13 cellular contexts compared by ENCODE assay signal in the genomic region with DNA sequence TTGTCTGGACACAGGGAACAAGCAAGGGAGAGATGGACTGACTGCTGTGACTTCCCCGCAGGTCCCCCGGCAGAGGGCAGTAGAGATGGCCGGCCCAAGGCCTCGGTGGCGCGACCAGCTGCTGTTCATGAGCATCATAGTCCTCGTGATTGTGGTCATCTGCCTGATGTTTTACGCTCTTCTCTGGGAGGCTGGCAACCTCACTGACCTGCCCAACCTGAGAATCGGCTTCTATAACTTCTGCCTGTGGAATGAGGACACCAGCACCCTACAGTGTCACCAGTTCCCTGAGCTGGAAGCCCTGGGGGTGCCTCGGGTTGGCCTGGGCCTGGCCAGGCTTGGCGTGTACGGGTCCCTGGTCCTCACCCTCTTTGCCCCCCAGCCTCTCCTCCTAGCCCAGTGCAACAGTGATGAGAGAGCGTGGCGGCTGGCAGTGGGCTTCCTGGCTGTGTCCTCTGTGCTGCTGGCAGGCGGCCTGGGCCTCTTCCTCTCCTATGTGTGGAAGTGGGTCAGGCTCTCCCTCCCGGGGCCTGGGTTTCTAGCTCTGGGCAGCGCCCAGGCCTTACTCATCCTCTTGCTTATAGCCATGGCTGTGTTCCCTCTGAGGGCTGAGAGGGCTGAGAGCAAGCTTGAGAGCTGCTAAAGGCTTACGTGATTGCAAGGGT. TPM values are rescaled to one million over a fixed set of nuclear protein-coding genes. Genes with fewer than 3 reads are reported as not detected.
DNase-seq lines count a peak whose midpoint lies in the region; ATAC-seq, FAIRE-seq and TF ChIP-seq lines count a peak whose summit lies in the region.
"Had no signal": no experiment of that assay in that cellular context is flagged by ENCODE, and none has a peak within 500 bp of the region (broad histone marks: within the 10 kb centered on the region; RNA-seq: fewer than 3 reads in every experiment).

No MANE protein-coding gene starts in this region.

- no peak for FAIRE-seq in GM12878 (lab: Jason Lieb, UNC)
- FAIRE-seq: small intestine had no signal

- intact Hi-C loops in GM12878 (cut with micrococcal nuclease; ENCODE audit: unreplicated experiment): no loop called here
- intact Hi-C loops in vagina (cut with DNase I): loop anchor here (10.0 kb wide), 1 partner anchor 480 kb away; no protein-coding TSS in a partner anchor

- TF ChIP-seq CTCF in GM12878 (IDR thresholded peaks at IDR 0.05 in 2 of 3, conservative IDR thresholded peaks at IDR 0.05 in 1 of 3; ENCODE audit: control insufficient read depth in 2 of 3, extremely low read depth in 1 of 3, insufficient read depth in 1 of 3, low read depth in 3 of 3, low read length in 3 of 3) (no peak), liver (IDR thresholded peaks at IDR 0.05; ENCODE audit: low read depth, low read length, missing input control) (peak; percentile 9), vagina (IDR thresholded peaks at IDR 0.05) (no peak), progenitor cell of endocrine pancreas (IDR thresholded peaks at IDR 0.05; ENCODE audit: unreplicated experiment) (no peak)

- peak; percentile 73 for TF ChIP-seq POLR2A in GM12878 (IDR thresholded peaks at IDR 0.05; ENCODE audit: low read depth, low read length)
- TF ChIP-seq POLR2A in vagina (IDR thresholded peaks at IDR 0.05): no peak

- CTCF ChIA-PET in GM12878 (lab: Yijun Ruan, JAX): interaction anchor here (1.0 to 1.8 kb wide), 4 partner anchors 16 to 213 kb away, joined by 3 to 6 read pairs (median 4); partner anchors contain the start of genes AGBL3 and TMEM140

- H2AFZ ChIP-seq in GM12878 (ENCODE audit: control insufficient read depth, low read depth, low read length): no peak overlapping the region

- POLR2A ChIA-PET in GM12878 (lab: Charles Lee): interaction anchor here (1.0 to 15.9 kb wide), 3 partner anchors 17 to 172 kb away, joined by 3 to 169 read pairs (median 3); partner anchors contain the start of gene TMEM140

- no peak overlapping the region for H3K4me3 Mint-ChIP-seq in stimulated activated naive CD8-positive, alpha-beta T cell treated with anti-CD3 and anti-CD28 coated beads, Interleukin-15, Interleukin-2, amounts not matched to agents 100 ng/mL and 50 ng/mL, for 24 hours
- no peak overlapping the region for H3K4me3 Mint-ChIP-seq in progenitor cell of endocrine pancreas (ENCODE audit: low read depth)
- H3K4me3 Mint-ChIP-seq: HFFc6 had no signal

- H3K9me3 Mint-ChIP-seq in stimulated activated naive CD8-positive, alpha-beta T cell treated with anti-CD3 and anti-CD28 coated beads, Interleukin-15, Interleukin-2, amounts not matched to agents 100 ng/mL and 50 ng/mL, for 24 hours: peaks cover 10% of the 10 kb centered on the region
- peaks cover 7% of the 10 kb centered on the region for H3K9me3 Mint-ChIP-seq in progenitor cell of endocrine pancreas (ENCODE audit: low read depth)
- H3K9me3 Mint-ChIP-seq: HFFc6 had no signal

- H3K27me3 Mint-ChIP-seq in stimulated activated naive CD8-positive, alpha-beta T cell treated with anti-CD3 and anti-CD28 coated beads, Interleukin-15, Interleukin-2, amounts not matched to agents 100 ng/mL and 50 ng/mL, for 24 hours: no peaks in the 10 kb centered on the region
- no peaks in the 10 kb centered on the region for H3K27me3 Mint-ChIP-seq in progenitor cell of endocrine pancreas

- H3K36me3 ChIP-seq in GM12878 (ENCODE audit: control insufficient read depth in 2 of 2, insufficient read depth in 2 of 2, low read length in 1 of 2) (peaks cover 37 to 41% of the 10 kb centered on the region in 2 experiments), liver (ENCODE audit: control insufficient read depth in 4 of 4, insufficient read depth in 3 of 4, low read depth in 1 of 4, low read length in 3 of 4) (peaks cover 3 to 24% (median 10%) of the 10 kb centered on the region in 4 donors), vagina (peaks cover 0 to 10% of the 10 kb centered on the region in 2 donors)

- BruUV-seq in GM12878 (replicated peaks; lab: Mats Ljungman, UMichigan): no TSS peak

- WGBS in GM12878 (ENCODE audit: insufficient coverage, insufficient replicate concordance, low lambda C conversion rate, missing lambda C conversion rate): 93% methylated on average over 18 of the region's 18 CpGs
- WGBS in liver: 78% methylated on average over 18 of the region's 18 CpGs

- H3K79me2 ChIP-seq in GM12878 (ENCODE audit: control insufficient read depth, insufficient read depth, low read length): peaks cover 44% of the 10 kb centered on the region

- peaks cover 35% of the 10 kb centered on the region for H3K4me1 ChIP-seq in GM12878 (ENCODE audit: control insufficient read depth, insufficient read depth, low read length)
- peaks cover 5 to 45% (median 28%) of the 10 kb centered on the region in 4 donors for H3K4me1 ChIP-seq in liver (ENCODE audit: control insufficient read depth in 4 of 4, insufficient read depth in 4 of 4, low read length in 3 of 4)
- peaks cover 44% of the 10 kb centered on the region for H3K4me1 ChIP-seq in vagina

- H3K9ac ChIP-seq in GM12878 (ENCODE audit: control insufficient read depth, insufficient read depth, low read length) (no peak overlapping the region), liver (ENCODE audit: low read depth in 1 of 2, low read length in 2 of 2) (no peak overlapping the region)

- in situ Hi-C loops in GM12878 (cut with MboI): loop anchor here (5.0 to 10.0 kb wide), 2 partner anchors 172 to 520 kb away; partner anchors contain the start of gene BPGM

- DNase-seq in stimulated activated naive CD8-positive, alpha-beta T cell treated with anti-CD3 and anti-CD28 coated beads, Interleukin-15, Interleukin-2, amounts not matched to agents 100 U/mL and 50 U/mL, for 24 hours: no peak
- no peak for DNase-seq in GM12878 (ENCODE audit: low read depth, low spot score)
- no peak for DNase-seq in vagina (ENCODE audit: extremely low spot score in 2 of 2)
- no peak for DNase-seq in H4 (ENCODE audit: low spot score)
- no peak for DNase-seq in SHP77 (lab: John Stamatoyannopoulos, UW)
- DNase-seq in progenitor cell of endocrine pancreas (ENCODE audit: low spot score, unreplicated experiment): no peak
- DNase-seq: HFFc6, NCI-H2107, small intestine had no signal

- no peak overlapping the region for H3K27ac ChIP-seq in GM12878 (ENCODE audit: control insufficient read depth, insufficient read depth)
- peak overlapping the region; percentile 16 to 69 for H3K27ac ChIP-seq in liver (ENCODE audit: low read depth in 1 of 2, low read length in 2 of 2)
- peak overlapping the region; percentile 42 for H3K27ac ChIP-seq in vagina
- H3K27ac ChIP-seq: HL-60, SK-N-MC had no signal

- ATAC-seq in stimulated activated naive CD8-positive, alpha-beta T cell treated with anti-CD3 and anti-CD28 coated beads, Interleukin-15, Interleukin-2, amounts not matched to agents 100 U/mL and 50 U/mL, for 24 hours: no peak
- ATAC-seq in GM12878: no peak

- H4K20me1 ChIP-seq in GM12878 (ENCODE audit: control insufficient read depth, insufficient read depth): no peaks in the 10 kb centered on the region; the same call in 1 of the 2 replicates

- SMC1A ChIA-PET in GM12878 (lab: Charles Lee; ENCODE audit: uncharacterized antibody, unreplicated experiment): interaction anchor here (0.6 to 13.1 kb wide), 4 partner anchors 17 to 179 kb away, joined by 3 to 158 read pairs (median 6); partner anchors contain the start of gene TMEM140

- TF ChIP-seq RAD21 in GM12878 (IDR thresholded peaks at IDR 0.05; ENCODE audit: insufficient read depth, low read depth, low read length) (no peak), liver (IDR thresholded peaks at IDR 0.05) (no peak)

- peaks cover 91% of the 10 kb centered on the region for H3K36me3 Mint-ChIP-seq in stimulated activated naive CD8-positive, alpha-beta T cell treated with anti-CD3 and anti-CD28 coated beads, Interleukin-15, Interleukin-2, amounts not matched to agents 100 ng/mL and 50 ng/mL, for 24 hours (ENCODE audit: low read depth)
- peaks cover 44% of the 10 kb centered on the region for H3K36me3 Mint-ChIP-seq in progenitor cell of endocrine pancreas (ENCODE audit: insufficient read depth)

- H3K4me3 ChIP-seq in GM12878 (no peak overlapping the region), liver (ENCODE audit: low read depth in 1 of 3, low read length in 3 of 3) (no peak overlapping the region), vagina (no peak overlapping the region)
- H3K4me3 ChIP-seq: SK-N-MC had no signal

- H3K27ac Mint-ChIP-seq in stimulated activated naive CD8-positive, alpha-beta T cell treated with anti-CD3 and anti-CD28 coated beads, Interleukin-15, Interleukin-2, amounts not matched to agents 100 ng/mL and 50 ng/mL, for 24 hours: peak overlapping the region; percentile 65
- H3K27ac Mint-ChIP-seq in progenitor cell of endocrine pancreas: no peak overlapping the region
- H3K27ac Mint-ChIP-seq: HFFc6 had no signal

- no peak overlapping the region for H3K4me2 ChIP-seq in GM12878 (ENCODE audit: control insufficient read depth, insufficient read depth)

- H3K4me1 Mint-ChIP-seq in stimulated activated naive CD8-positive, alpha-beta T cell treated with anti-CD3 and anti-CD28 coated beads, Interleukin-15, Interleukin-2, amounts not matched to agents 100 ng/mL and 50 ng/mL, for 24 hours (ENCODE audit: low read depth): peaks cover 75% of the 10 kb centered on the region
- peaks cover 32% of the 10 kb centered on the region for H3K4me1 Mint-ChIP-seq in progenitor cell of endocrine pancreas (ENCODE audit: low read depth)

- peaks cover 7% of the 10 kb centered on the region for H3K9me3 ChIP-seq in GM12878 (replicated peaks; ENCODE audit: control insufficient read depth, insufficient read depth, low read length)
- no peaks in the 10 kb centered on the region for H3K9me3 ChIP-seq in liver (ENCODE audit: control insufficient read depth in 4 of 4, low read length in 3 of 4)
- no peaks in the 10 kb centered on the region for H3K9me3 ChIP-seq in vagina

- no peak for TF ChIP-seq EP300 in GM12878 (IDR thresholded peaks at IDR 0.05; ENCODE audit: borderline replicate concordance in 1 of 2, control insufficient read depth in 1 of 2, low read depth in 2 of 2, low read length in 2 of 2)

- RAD21 ChIA-PET in GM12878 (lab: Charles Lee; ENCODE audit: unreplicated experiment): interaction anchor here (0.6 to 9.0 kb wide), 7 partner anchors 11 to 201 kb away, joined by 3 to 84 read pairs (median 7); partner anchors contain the start of genes AGBL3 and TMEM140

- H3K27me3 ChIP-seq in GM12878 (replicated peaks in 1 of 2; ENCODE audit: control insufficient read depth in 2 of 2, insufficient read depth in 2 of 2, low read length in 1 of 2): no peaks in the 10 kb centered on the region
- no peaks in the 10 kb centered on the region for H3K27me3 ChIP-seq in liver (ENCODE audit: control insufficient read depth in 4 of 4, insufficient read depth in 4 of 4, low read length in 3 of 4)
- H3K27me3 ChIP-seq in vagina: no peaks in the 10 kb centered on the region

RNA-seq across cellular contexts. Expression of gene CYREN, which starts 6.0 kb away (rescaled TPM):
- 111 and 122 TPM in 2 replicates for total RNA-seq in GM12878 (2013; cell fraction: nucleolus; rRNA removed)
- total RNA-seq in GM12878 (2014; rRNA removed): 61.3 and 61.5 TPM in 2 replicates
- total RNA-seq in GM12878 (2014; rRNA removed; fragmentation: Illumina TruSeq; extraction: Trizol): 48.3 and 50.8 TPM in 2 replicates
- 55.3 and 58.0 TPM in 2 replicates for total RNA-seq in GM12878 (2021)
- 30.9 TPM for polyA plus RNA-seq in GM12878 (2011; ENCODE audit: low read depth)
- polyA plus RNA-seq in GM12878 (2011; rRNA removed): 64.3 and 64.5 TPM in 2 replicates
- polyA plus RNA-seq in GM12878 (2011; cell fraction: cytosol; rRNA removed): 66.1 and 70.1 TPM in 2 replicates
- polyA plus RNA-seq in GM12878 (2011; cell fraction: nucleus; rRNA removed): 56.5 and 56.8 TPM in 2 replicates
- 44.2 and 50.8 TPM in 2 replicates for polyA plus RNA-seq in GM12878 (2012)
- 42.5 and 46.0 TPM in 2 replicates for polyA plus RNA-seq in GM12878 (2014; fragmentation: Illumina TruSeq; extraction: Trizol)
- polyA plus RNA-seq in GM12878 (2014; fragmentation: Nextera tagmentation; extraction: Ambion mirVana): 10 to 100 TPM in 1 of 2 experiments, 1 to 10 TPM in 1; 8.7 to 12.9 TPM
- 49.6 and 54.6 TPM in 2 replicates for polyA plus RNA-seq in GM12878 (2014; rRNA removed)
- 10 to 100 TPM; 56.7 to 57.7 TPM for polyA plus RNA-seq in GM12878 (2016; fragmentation: Nextera tagmentation; extraction: Ambion mirVana)
- polyA minus RNA-seq in GM12878 (2011; rRNA and poly(A)+ RNA removed): 66.1 and 105 TPM in 2 replicates
- 22.8 and 23.1 TPM in 2 replicates for polyA minus RNA-seq in GM12878 (2011; cell fraction: cytosol; rRNA and poly(A)+ RNA removed)
- polyA minus RNA-seq in GM12878 (2011; cell fraction: nucleus; rRNA and poly(A)+ RNA removed): 65.0 and 93.4 TPM in 2 replicates
- 10 to 100 TPM; 18.1 to 20.3 TPM for total RNA-seq in liver
- 10 to 100 TPM; 13.2 to 14.0 TPM for polyA plus RNA-seq in liver
- 33.4 TPM for total RNA-seq in vagina
- 69.1 and 72.1 TPM in 2 replicates for total RNA-seq in H4 (2014; rRNA removed; shearing (Covaris generic))
- total RNA-seq in progenitor cell of endocrine pancreas: 73.8 and 76.1 TPM in 2 replicates

RNA-seq across cellular contexts. Expression of gene TMEM140, which starts 16.6 kb away (rescaled TPM):
- 69.2 and 83.7 TPM in 2 replicates for total RNA-seq in GM12878 (2013; cell fraction: nucleolus; rRNA removed)
- total RNA-seq in GM12878 (2014; rRNA removed): 2.4 and 2.9 TPM in 2 replicates
- 3.3 and 4.3 TPM in 2 replicates for total RNA-seq in GM12878 (2014; rRNA removed; fragmentation: Illumina TruSeq; extraction: Trizol)
- 3.0 and 5.2 TPM in 2 replicates for total RNA-seq in GM12878 (2021)
- polyA plus RNA-seq in GM12878 (2011; ENCODE audit: low read depth): 18.1 TPM
- polyA plus RNA-seq in GM12878 (2011; rRNA removed): 16.7 and 20.7 TPM in 2 replicates
- 18.6 and 18.9 TPM in 2 replicates for polyA plus RNA-seq in GM12878 (2011; cell fraction: cytosol; rRNA removed)
- polyA plus RNA-seq in GM12878 (2011; cell fraction: nucleus; rRNA removed): 12.3 and 14.9 TPM in 2 replicates
- 25.4 and 32.2 TPM in 2 replicates for polyA plus RNA-seq in GM12878 (2012)
- polyA plus RNA-seq in GM12878 (2014; fragmentation: Illumina TruSeq; extraction: Trizol): 3.2 and 3.7 TPM in 2 replicates
- 1 to 10 TPM in 1 of 2 experiments, under 1 TPM in 1; 0.85 to 1.1 TPM for polyA plus RNA-seq in GM12878 (2014; fragmentation: Nextera tagmentation; extraction: Ambion mirVana)
- polyA plus RNA-seq in GM12878 (2014; rRNA removed): 3.1 and 3.3 TPM in 2 replicates
- polyA plus RNA-seq in GM12878 (2016; fragmentation: Nextera tagmentation; extraction: Ambion mirVana): 10 to 100 TPM; 11.2 to 12.4 TPM
- 21.2 and 24.0 TPM in 2 replicates for polyA minus RNA-seq in GM12878 (2011; rRNA and poly(A)+ RNA removed)
- polyA minus RNA-seq in GM12878 (2011; cell fraction: cytosol; rRNA and poly(A)+ RNA removed): 6.5 and 8.0 TPM in 2 replicates
- 20.4 and 28.7 TPM in 2 replicates for polyA minus RNA-seq in GM12878 (2011; cell fraction: nucleus; rRNA and poly(A)+ RNA removed)
- 10 to 100 TPM; 22.3 to 34.3 TPM for total RNA-seq in liver
- 10 to 100 TPM; 22.6 to 29.3 TPM for polyA plus RNA-seq in liver
- total RNA-seq in vagina: 20.4 TPM
- 18.6 and 27.3 TPM in 2 replicates for total RNA-seq in H4 (2014; rRNA removed; shearing (Covaris generic))
- 0.14 TPM in 1 of 2 replicates, not detected in the other for total RNA-seq in progenitor cell of endocrine pancreas

RNA-seq across cellular contexts. Expression of gene WDR91, which starts 46.8 kb away (rescaled TPM):
- total RNA-seq in GM12878 (2013; cell fraction: nucleolus; rRNA removed): 127 and 142 TPM in 2 replicates
- 26.0 TPM in 2 replicates for total RNA-seq in GM12878 (2014; rRNA removed)
- total RNA-seq in GM12878 (2014; rRNA removed; fragmentation: Illumina TruSeq; extraction: Trizol): 13.3 and 15.8 TPM in 2 replicates
- total RNA-seq in GM12878 (2021): 27.4 TPM in 2 replicates
- 11.4 TPM for polyA plus RNA-seq in GM12878 (2011; ENCODE audit: low read depth)
- polyA plus RNA-seq in GM12878 (2011; rRNA removed): 61.8 and 83.3 TPM in 2 replicates
- 79.6 and 99.6 TPM in 2 replicates for polyA plus RNA-seq in GM12878 (2011; cell fraction: cytosol; rRNA removed)
- 285 and 340 TPM in 2 replicates for polyA plus RNA-seq in GM12878 (2011; cell fraction: nucleus; rRNA removed)
- polyA plus RNA-seq in GM12878 (2012): 19.4 and 28.1 TPM in 2 replicates
- 13.7 and 17.8 TPM in 2 replicates for polyA plus RNA-seq in GM12878 (2014; fragmentation: Illumina TruSeq; extraction: Trizol)
- polyA plus RNA-seq in GM12878 (2014; fragmentation: Nextera tagmentation; extraction: Ambion mirVana): 10 to 100 TPM in 1 of 2 experiments, 1 to 10 TPM in 1; 7.6 to 10.1 TPM
- polyA plus RNA-seq in GM12878 (2014; rRNA removed): 31.9 and 37.2 TPM in 2 replicates
- polyA plus RNA-seq in GM12878 (2016; fragmentation: Nextera tagmentation; extraction: Ambion mirVana): 10 to 100 TPM; 13.4 to 15.2 TPM
- polyA minus RNA-seq in GM12878 (2011; rRNA and poly(A)+ RNA removed): 59.1 and 118 TPM in 2 replicates
- 27.2 and 29.9 TPM in 2 replicates for polyA minus RNA-seq in GM12878 (2011; cell fraction: cytosol; rRNA and poly(A)+ RNA removed)
- 68.1 and 80.8 TPM in 2 replicates for polyA minus RNA-seq in GM12878 (2011; cell fraction: nucleus; rRNA and poly(A)+ RNA removed)
- total RNA-seq in liver: 10 to 100 TPM; 11.8 to 19.0 TPM
- polyA plus RNA-seq in liver: 1 to 10 TPM; 5.8 to 6.6 TPM
- 31.2 TPM for total RNA-seq in vagina
- total RNA-seq in H4 (2014; rRNA removed; shearing (Covaris generic)): 2.8 and 3.6 TPM in 2 replicates
- 15.7 and 23.1 TPM in 2 replicates for total RNA-seq in progenitor cell of endocrine pancreas
